Comparison of ENCODE assay signal across 2 cellular contexts in the genomic region with DNA sequence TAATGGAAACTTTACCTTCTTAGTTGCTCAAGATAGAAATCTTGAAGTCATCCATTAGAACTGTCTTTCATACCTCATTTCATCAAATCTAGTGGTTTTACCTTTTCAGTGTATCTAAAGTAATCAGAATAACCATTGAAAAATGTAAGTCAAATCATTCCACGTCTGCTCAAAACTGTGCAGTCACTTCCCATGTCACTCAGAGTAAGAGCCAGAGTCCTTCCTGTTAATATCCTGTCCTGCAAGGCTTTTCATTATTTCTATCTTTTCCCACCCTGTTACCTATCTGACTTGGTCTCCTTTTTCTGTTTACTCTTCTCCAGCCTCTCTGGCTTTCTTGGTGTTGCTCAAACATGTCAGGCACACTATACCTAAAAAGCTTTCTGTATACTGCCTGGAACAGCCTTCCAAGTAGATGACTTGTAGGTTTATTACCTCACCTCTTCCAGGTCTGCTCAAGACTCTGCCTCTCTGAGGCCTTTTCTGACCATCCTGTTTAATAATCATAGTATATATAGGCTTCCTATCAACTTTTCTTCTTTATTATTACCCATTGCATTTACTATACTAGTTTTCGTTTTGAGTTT.
TF ChIP-seq lines count a peak whose summit lies in the region.

No MANE protein-coding gene starts in this region.

TF ChIP-seq in A549, 52 proteins besides CTCF, POLR2A, EP300 and RAD21 (continued from another document):
- TF ChIP-seq, protein P1, sequence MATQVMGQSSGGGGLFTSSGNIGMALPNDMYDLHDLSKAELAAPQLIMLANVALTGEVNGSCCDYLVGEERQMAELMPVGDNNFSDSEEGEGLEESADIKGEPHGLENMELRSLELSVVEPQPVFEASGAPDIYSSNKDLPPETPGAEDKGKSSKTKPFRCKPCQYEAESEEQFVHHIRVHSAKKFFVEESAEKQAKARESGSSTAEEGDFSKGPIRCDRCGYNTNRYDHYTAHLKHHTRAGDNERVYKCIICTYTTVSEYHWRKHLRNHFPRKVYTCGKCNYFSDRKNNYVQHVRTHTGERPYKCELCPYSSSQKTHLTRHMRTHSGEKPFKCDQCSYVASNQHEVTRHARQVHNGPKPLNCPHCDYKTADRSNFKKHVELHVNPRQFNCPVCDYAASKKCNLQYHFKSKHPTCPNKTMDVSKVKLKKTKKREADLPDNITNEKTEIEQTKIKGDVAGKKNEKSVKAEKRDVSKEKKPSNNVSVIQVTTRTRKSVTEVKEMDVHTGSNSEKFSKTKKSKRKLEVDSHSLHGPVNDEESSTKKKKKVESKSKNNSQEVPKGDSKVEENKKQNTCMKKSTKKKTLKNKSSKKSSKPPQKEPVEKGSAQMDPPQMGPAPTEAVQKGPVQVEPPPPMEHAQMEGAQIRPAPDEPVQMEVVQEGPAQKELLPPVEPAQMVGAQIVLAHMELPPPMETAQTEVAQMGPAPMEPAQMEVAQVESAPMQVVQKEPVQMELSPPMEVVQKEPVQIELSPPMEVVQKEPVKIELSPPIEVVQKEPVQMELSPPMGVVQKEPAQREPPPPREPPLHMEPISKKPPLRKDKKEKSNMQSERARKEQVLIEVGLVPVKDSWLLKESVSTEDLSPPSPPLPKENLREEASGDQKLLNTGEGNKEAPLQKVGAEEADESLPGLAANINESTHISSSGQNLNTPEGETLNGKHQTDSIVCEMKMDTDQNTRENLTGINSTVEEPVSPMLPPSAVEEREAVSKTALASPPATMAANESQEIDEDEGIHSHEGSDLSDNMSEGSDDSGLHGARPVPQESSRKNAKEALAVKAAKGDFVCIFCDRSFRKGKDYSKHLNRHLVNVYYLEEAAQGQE (IDR thresholded peaks at IDR 0.05), result no peak
- TF ChIP-seq, protein P2, sequence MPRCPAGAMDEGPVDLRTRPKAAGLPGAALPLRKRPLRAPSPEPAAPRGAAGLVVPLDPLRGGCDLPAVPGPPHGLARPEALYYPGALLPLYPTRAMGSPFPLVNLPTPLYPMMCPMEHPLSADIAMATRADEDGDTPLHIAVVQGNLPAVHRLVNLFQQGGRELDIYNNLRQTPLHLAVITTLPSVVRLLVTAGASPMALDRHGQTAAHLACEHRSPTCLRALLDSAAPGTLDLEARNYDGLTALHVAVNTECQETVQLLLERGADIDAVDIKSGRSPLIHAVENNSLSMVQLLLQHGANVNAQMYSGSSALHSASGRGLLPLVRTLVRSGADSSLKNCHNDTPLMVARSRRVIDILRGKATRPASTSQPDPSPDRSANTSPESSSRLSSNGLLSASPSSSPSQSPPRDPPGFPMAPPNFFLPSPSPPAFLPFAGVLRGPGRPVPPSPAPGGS (IDR thresholded peaks at IDR 0.05), result no peak
- TF ChIP-seq NR3C1 (IDR thresholded peaks at IDR 0.05), result no peak
- TF ChIP-seq CBX8 (IDR thresholded peaks at IDR 0.05), result no peak
- TF ChIP-seq, protein P3, sequence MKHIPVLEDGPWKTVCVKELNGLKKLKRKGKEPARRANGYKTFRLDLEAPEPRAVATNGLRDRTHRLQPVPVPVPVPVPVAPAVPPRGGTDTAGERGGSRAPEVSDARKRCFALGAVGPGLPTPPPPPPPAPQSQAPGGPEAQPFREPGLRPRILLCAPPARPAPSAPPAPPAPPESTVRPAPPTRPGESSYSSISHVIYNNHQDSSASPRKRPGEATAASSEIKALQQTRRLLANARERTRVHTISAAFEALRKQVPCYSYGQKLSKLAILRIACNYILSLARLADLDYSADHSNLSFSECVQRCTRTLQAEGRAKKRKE (CRISPR knock-in tag; IDR thresholded peaks at IDR 0.05; ENCODE audit: low read depth), result no peak
- TF ChIP-seq RCOR1 (IDR thresholded peaks at IDR 0.05; ENCODE audit: low read depth, low read length), result no peak
- TF ChIP-seq BHLHE40 (IDR thresholded peaks at IDR 0.05; ENCODE audit: low read depth, low read length), result no peak
- TF ChIP-seq TFCP2L1 (CRISPR knock-in tag; IDR thresholded peaks at IDR 0.05), result no peak
- TF ChIP-seq FOSB (CRISPR knock-in tag; IDR thresholded peaks at IDR 0.05), result no peak
- TF ChIP-seq ZC3H11A (IDR thresholded peaks at IDR 0.05), result no peak
- TF ChIP-seq MAFK (IDR thresholded peaks at IDR 0.05; ENCODE audit: partially characterized antibody), result no peak
- TF ChIP-seq FOSL2 (IDR thresholded peaks at IDR 0.05), result no peak
- TF ChIP-seq FOSL2 (CRISPR knock-in tag; IDR thresholded peaks at IDR 0.05), result no peak
- TF ChIP-seq FOXS1 (CRISPR knock-in tag; IDR thresholded peaks at IDR 0.05), result no peak
- no peak for TF ChIP-seq NFE2L2 (conservative IDR thresholded peaks at IDR 0.05; ENCODE audit: low read length)
- TF ChIP-seq ZNF302 (CRISPR knock-in tag; IDR thresholded peaks at IDR 0.05), result no peak

TF ChIP-seq in HEK293, 187 proteins besides CTCF, POLR2A, EP300 and RAD21 (continued from another document):
- TF ChIP-seq, protein P4, sequence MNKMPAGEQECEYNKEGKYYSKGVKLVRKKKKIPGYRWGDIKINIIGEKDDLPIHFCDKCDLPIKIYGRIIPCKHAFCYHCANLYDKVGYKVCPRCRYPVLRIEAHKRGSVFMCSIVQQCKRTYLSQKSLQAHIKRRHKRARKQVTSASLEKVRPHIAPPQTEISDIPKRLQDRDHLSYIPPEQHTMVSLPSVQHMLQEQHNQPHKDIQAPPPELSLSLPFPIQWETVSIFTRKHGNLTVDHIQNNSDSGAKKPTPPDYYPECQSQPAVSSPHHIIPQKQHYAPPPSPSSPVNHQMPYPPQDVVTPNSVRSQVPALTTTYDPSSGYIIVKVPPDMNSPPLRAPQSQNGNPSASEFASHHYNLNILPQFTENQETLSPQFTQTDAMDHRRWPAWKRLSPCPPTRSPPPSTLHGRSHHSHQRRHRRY (tag by site-specific recombination; IDR thresholded peaks at IDR 0.05), result no peak
